8 cellular contexts compared by ENCODE assay signal in the genomic region with DNA sequence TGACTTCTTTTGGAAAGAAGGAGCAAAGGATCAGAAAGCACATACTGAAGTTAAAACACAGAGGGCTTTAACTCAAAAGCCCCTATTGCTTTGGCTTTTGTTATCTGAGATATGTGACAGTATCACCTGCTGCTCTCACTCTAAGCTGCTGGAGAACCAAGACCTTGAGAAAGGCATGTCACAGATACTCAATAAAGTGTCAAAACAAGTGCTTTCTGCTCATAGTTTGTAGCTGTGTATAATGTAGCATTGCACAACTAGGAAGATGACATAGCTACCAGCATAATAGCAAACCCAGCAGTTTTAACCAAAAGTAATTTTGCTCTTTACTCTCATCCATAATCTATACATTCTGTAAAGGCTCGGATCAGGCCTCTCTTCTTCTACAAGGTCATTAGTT.
"Had no signal": no experiment of that assay in that cellular context is flagged by ENCODE, and none has a peak within 500 bp of the region (broad histone marks: within the 10 kb centered on the region; RNA-seq: fewer than 3 reads in every experiment).

No MANE protein-coding gene starts in this region.

- ATAC-seq: GM12878 had no signal

- H3K4me3 ChIP-seq: GM12878 had no signal

- DNase-seq: GDM1, GF-D8 had no signal

- FAIRE-seq: G401.6, GM12878, GM12891, GM12892, GM18507, GM19239 had no signal
